10 cellular contexts compared by ENCODE assay signal in the genomic region with DNA sequence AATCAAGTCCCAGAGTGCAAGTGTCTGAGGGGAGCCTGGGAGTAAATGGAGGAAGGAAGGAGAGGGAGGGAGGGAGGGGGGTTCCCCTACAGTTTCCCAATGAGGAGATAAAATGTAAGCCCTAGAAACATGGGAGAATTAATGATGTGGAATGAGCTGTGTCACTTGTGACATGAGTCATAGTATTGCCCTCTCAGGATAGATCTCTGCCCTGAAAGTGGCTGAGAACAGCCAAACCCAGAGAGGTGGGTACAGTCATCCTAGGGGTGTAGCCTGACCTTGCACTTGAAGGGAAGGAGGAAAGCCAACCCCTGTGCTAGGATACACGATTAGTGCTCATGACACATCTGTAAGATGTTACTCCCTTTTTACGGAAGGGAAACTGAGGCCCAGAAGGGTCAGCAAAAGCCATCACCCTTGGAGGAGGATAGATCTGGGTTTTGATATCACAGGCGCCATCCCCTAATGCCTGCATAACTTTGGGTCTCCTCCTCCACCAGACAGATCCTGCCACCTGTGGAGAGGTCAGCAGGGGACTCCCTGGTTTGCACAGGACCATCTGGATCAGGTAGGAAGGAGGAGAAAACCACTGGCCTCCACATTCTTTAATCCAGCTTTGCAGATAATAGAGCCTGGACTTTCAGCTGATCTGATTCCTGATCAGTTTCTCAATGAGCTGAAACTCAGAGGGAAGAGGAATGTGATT. TPM values are rescaled to one million over a fixed set of nuclear protein-coding genes. Genes with fewer than 3 reads are reported as not detected.
DNase-seq lines count a peak whose midpoint lies in the region; ATAC-seq and TF ChIP-seq lines count a peak whose summit lies in the region.
"Had no signal": no experiment of that assay in that cellular context is flagged by ENCODE, and none has a peak within 500 bp of the region (broad histone marks: within the 10 kb centered on the region; RNA-seq: fewer than 3 reads in every experiment).

No MANE protein-coding gene starts in this region.

- H3K9me3 Mint-ChIP-seq in HFFc6 = no peaks in the 10 kb centered on the region
- no peaks in the 10 kb centered on the region for H3K9me3 Mint-ChIP-seq in activated T-helper 1 cell treated with anti-CD3 and anti-CD28 coated beads, Interleukin-12 subunit alpha, Interleukin-12 subunit beta, Interleukin-2, Interleukin-4 antibody, amounts not matched to agents 30 ng/mL and 10 ng/mL and 1 ng/mL, durations not matched to agents 14 hours and 24 hours and 36 hours

- H3K4me1 Mint-ChIP-seq in HFFc6 (ENCODE audit: low read depth) = peaks cover 57% of the 10 kb centered on the region
- H3K4me1 Mint-ChIP-seq in activated T-helper 1 cell treated with anti-CD3 and anti-CD28 coated beads, Interleukin-12 subunit alpha, Interleukin-12 subunit beta, Interleukin-2, Interleukin-4 antibody, amounts not matched to agents 30 ng/mL and 10 ng/mL and 1 ng/mL, durations not matched to agents 14 hours and 24 hours and 36 hours (ENCODE audit: low read depth) = peaks cover 72% of the 10 kb centered on the region

- in situ Hi-C loops in Caki2 (cut with HindIII; ENCODE audit: low pct_unique_long_range_greater_than_20kb, low sequenced_read_pairs) = no loop called here

- peak; percentile 91 for DNase-seq in Caki2 (ENCODE audit: low read depth)
- peak; percentile 50 for DNase-seq in HFFc6
- DNase-seq in activated T-helper 1 cell treated with anti-CD3 and anti-CD28 coated beads, Interleukin-12 subunit alpha, Interleukin-12 subunit beta, Interleukin-2, Interleukin-4 antibody, amounts not matched to agents 30 ng/mL and 10 ng/mL and 1 ng/mL, durations not matched to agents 14 hours and 24 hours and 36 hours (ENCODE audit: low spot score) = no peak
- peak; percentile 97 for DNase-seq in kidney tubule cell (ENCODE audit: low spot score)
- DNase-seq in COLO668 (lab: John Stamatoyannopoulos, UW; ENCODE audit: unreplicated experiment) = no peak
- DNase-seq: NCI-H1105 treated with DMSO at 0.1 percent for 48 hours, SK-N-SH had no signal

- intact Hi-C loops in activated T-helper 1 cell treated with anti-CD3 and anti-CD28 coated beads, Interleukin-12 subunit alpha, Interleukin-12 subunit beta, Interleukin-2, Interleukin-4 antibody, amounts not matched to agents 30 ng/mL and 10 ng/mL and 1 ng/mL, durations not matched to agents 14 hours and 24 hours and 36 hours (cut with micrococcal nuclease) = no loop called here

- H3K27ac Mint-ChIP-seq in HFFc6 = no peak overlapping the region; the same call in 1 of the 2 replicates
- peak overlapping the region; percentile 97 for H3K27ac Mint-ChIP-seq in activated T-helper 1 cell treated with anti-CD3 and anti-CD28 coated beads, Interleukin-12 subunit alpha, Interleukin-12 subunit beta, Interleukin-2, Interleukin-4 antibody, amounts not matched to agents 30 ng/mL and 10 ng/mL and 1 ng/mL, durations not matched to agents 14 hours and 24 hours and 36 hours

- TF ChIP-seq CTCF in HFFc6 (IDR thresholded peaks at IDR 0.05) = no peak

- H3K4me3 Mint-ChIP-seq in HFFc6 = no peak overlapping the region
- H3K4me3 Mint-ChIP-seq in activated T-helper 1 cell treated with anti-CD3 and anti-CD28 coated beads, Interleukin-12 subunit alpha, Interleukin-12 subunit beta, Interleukin-2, Interleukin-4 antibody, amounts not matched to agents 30 ng/mL and 10 ng/mL and 1 ng/mL, durations not matched to agents 14 hours and 24 hours and 36 hours = peak overlapping the region; percentile 19

- peaks cover 1% of the 10 kb centered on the region for H3K27me3 Mint-ChIP-seq in HFFc6 (ENCODE audit: insufficient read depth)
- H3K27me3 Mint-ChIP-seq in activated T-helper 1 cell treated with anti-CD3 and anti-CD28 coated beads, Interleukin-12 subunit alpha, Interleukin-12 subunit beta, Interleukin-2, Interleukin-4 antibody, amounts not matched to agents 30 ng/mL and 10 ng/mL and 1 ng/mL, durations not matched to agents 14 hours and 24 hours and 36 hours (ENCODE audit: insufficient read depth) = no peaks in the 10 kb centered on the region

- no peak for ATAC-seq in HG02840 (IDR thresholded peaks at IDR 0.05; ENCODE audit: low FRiP score, unreplicated experiment)
- no peak for ATAC-seq in HG02588 (IDR thresholded peaks at IDR 0.05; ENCODE audit: unreplicated experiment)
- no peak for ATAC-seq in GM21423 (IDR thresholded peaks at IDR 0.05; ENCODE audit: unreplicated experiment)

- no peaks in the 10 kb centered on the region for H3K36me3 Mint-ChIP-seq in HFFc6 (ENCODE audit: low read depth)
- peaks cover 1% of the 10 kb centered on the region for H3K36me3 Mint-ChIP-seq in activated T-helper 1 cell treated with anti-CD3 and anti-CD28 coated beads, Interleukin-12 subunit alpha, Interleukin-12 subunit beta, Interleukin-2, Interleukin-4 antibody, amounts not matched to agents 30 ng/mL and 10 ng/mL and 1 ng/mL, durations not matched to agents 14 hours and 24 hours and 36 hours (ENCODE audit: low read depth)

RNA-seq across cellular contexts. Expression of a gene that starts 23.1 kb away (rescaled TPM):
- 41.2 and 53.3 TPM in 2 replicates for total RNA-seq in Caki2 (2014; rRNA removed; shearing (Covaris generic); ENCODE audit: low replicate concordance)
- 10 to 100 TPM; 16.8 to 26.2 (median 23.1) TPM for total RNA-seq in HFFc6 (2021; fragmentation: NEBNext Ultra II Directional; extraction: Animal tissue kit (Norgen Biotek cat#: 25700))
- 46.9 and 58.9 TPM in 2 replicates for total RNA-seq in activated T-helper 1 cell treated with anti-CD3 and anti-CD28 coated beads, Interleukin-12 subunit alpha, Interleukin-12 subunit beta, Interleukin-2, Interleukin-4 antibody, amounts not matched to agents 30 ng/mL and 10 ng/mL and 1 ng/mL, durations not matched to agents 14 hours and 24 hours and 36 hours

Comparison
In these comparisons a context has a peak if more than half of its experiments do, and no peak if none do; other contexts are left out.
1. DNase-seq: peak in Caki2 (single experiment), HFFc6 (single experiment) and kidney tubule cell (single experiment); none in activated T-helper 1 cell treated with anti-CD3 and anti-CD28 coated beads, Interleukin-12 subunit alpha, Interleukin-12 subunit beta, Interleukin-2, Interleukin-4 antibody, amounts not matched to agents 30 ng/mL and 10 ng/mL and 1 ng/mL, durations not matched to agents 14 hours and 24 hours and 36 hours (single experiment) and COLO668 (single experiment).